ENCODE assay signal across 10 cellular contexts in the genomic region with DNA sequence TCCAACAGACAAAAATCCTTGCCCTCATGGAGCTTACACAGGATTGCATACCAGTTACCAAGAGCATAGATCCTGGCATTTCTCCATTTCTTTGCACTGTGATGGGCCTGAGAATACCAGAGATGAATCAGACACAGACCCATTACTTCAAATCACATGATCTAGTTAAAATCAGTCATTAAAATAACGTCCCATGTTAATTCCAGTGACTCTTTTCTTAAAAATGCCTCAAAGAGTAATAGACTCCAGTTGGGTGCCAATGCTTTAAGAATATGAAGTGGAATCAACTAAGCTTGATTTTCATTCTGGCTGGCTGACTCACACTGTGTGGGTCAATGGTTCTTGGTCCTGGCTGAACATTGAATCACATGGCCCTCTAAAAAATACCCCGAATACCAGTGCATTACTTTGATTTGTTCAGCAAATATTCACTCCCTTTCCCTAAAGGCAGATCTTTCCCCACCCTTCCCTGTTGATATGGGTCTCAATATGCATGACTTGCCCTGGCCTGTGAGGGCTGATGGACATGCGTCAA. TPM values are rescaled to one million over a fixed set of nuclear protein-coding genes. Genes with fewer than 3 reads are reported as not detected.
DNase-seq lines count a peak whose midpoint lies in the region; ATAC-seq and TF ChIP-seq lines count a peak whose summit lies in the region.
"Had no signal": no experiment of that assay in that cellular context is flagged by ENCODE, and none has a peak within 500 bp of the region (broad histone marks: within the 10 kb centered on the region; RNA-seq: fewer than 3 reads in every experiment).

No MANE protein-coding gene starts in this region.

- H3K27me3 Mint-ChIP-seq in CD8-positive, alpha-beta T cell (ENCODE audit: low read depth) = no peaks in the 10 kb centered on the region

- H3K27ac ChIP-seq in CD8-positive, alpha-beta T cell (ENCODE audit: low read depth, low read length) = no peak overlapping the region
- peak overlapping the region; percentile 17 for H3K27ac ChIP-seq in colonic mucosa
- peak overlapping the region; percentile 98 for H3K27ac ChIP-seq in psoas muscle

- POLR2A ChIA-PET in CD8-positive, alpha-beta T cell (lab: Charles Lee) = interaction anchor here (0.8 to 1.4 kb wide), 3 partner anchors 13 to 26 kb away, joined by 3 read pairs; no protein-coding TSS in a partner anchor

- no peak for ATAC-seq in CD8-positive, alpha-beta T cell
- ATAC-seq in psoas muscle (peak in 3 of 4 donors; percentile 21 to 40 (median 33)), HG02884 (IDR thresholded peaks at IDR 0.05; ENCODE audit: unreplicated experiment) (no peak), HG02981 (IDR thresholded peaks at IDR 0.05; ENCODE audit: unreplicated experiment) (no peak)

- H3K4me3 ChIP-seq in CD8-positive, alpha-beta T cell (ENCODE audit: low read depth, low read length) = no peak overlapping the region
- H3K4me3 ChIP-seq in colonic mucosa (no peak overlapping the region), psoas muscle (no peak overlapping the region)

- H3K4me1 Mint-ChIP-seq in CD8-positive, alpha-beta T cell (ENCODE audit: low read depth) = peaks cover 57% of the 10 kb centered on the region

- no peak overlapping the region for H3K4me3 Mint-ChIP-seq in CD8-positive, alpha-beta T cell

- no peaks in the 10 kb centered on the region for H3K9me3 ChIP-seq in CD8-positive, alpha-beta T cell (ENCODE audit: low read length)
- no peaks in the 10 kb centered on the region for H3K9me3 ChIP-seq in colonic mucosa
- H3K9me3 ChIP-seq in psoas muscle = no peaks in the 10 kb centered on the region

- H3K36me3 ChIP-seq in CD8-positive, alpha-beta T cell (ENCODE audit: insufficient read depth, low read length) = no peaks in the 10 kb centered on the region
- no peaks in the 10 kb centered on the region for H3K36me3 ChIP-seq in colonic mucosa
- peaks cover 0 to 72% of the 10 kb centered on the region in 2 donors for H3K36me3 ChIP-seq in psoas muscle (ENCODE audit: insufficient read depth in 1 of 2, low read depth in 1 of 2)

- DNase-seq in CD8-positive, alpha-beta T cell = no peak
- DNase-seq in NCI-H226 (peak; percentile 67), colonic mucosa (no peak), psoas muscle (no peak), SKM-1 treated with dmso at 0.1 percent for 144 hours (lab: John Stamatoyannopoulos, UW; ENCODE audit: unreplicated experiment) (no peak), NCI-H524 (lab: John Stamatoyannopoulos, UW) (no peak)
- DNase-seq: NCI-H2029 had no signal

- H3K27me3 ChIP-seq in CD8-positive, alpha-beta T cell (ENCODE audit: insufficient read depth, low read length) = no peaks in the 10 kb centered on the region
- H3K27me3 ChIP-seq in colonic mucosa (no peaks in the 10 kb centered on the region), psoas muscle (ENCODE audit: insufficient read depth in 3 of 3, low read length in 2 of 3) (no peaks in the 10 kb centered on the region)

- H3K27ac Mint-ChIP-seq in CD8-positive, alpha-beta T cell = peak overlapping the region; percentile 12

- CTCF ChIA-PET in CD8-positive, alpha-beta T cell (lab: Charles Lee) = interaction anchor here (0.7 to 2.5 kb wide), 6 partner anchors 12 to 34 kb away, joined by 3 to 22 read pairs (median 3); no protein-coding TSS in a partner anchor

- TF ChIP-seq CTCF in CD8-positive, alpha-beta T cell (IDR thresholded peaks at IDR 0.05) = no peak
- no peak for TF ChIP-seq CTCF in colonic mucosa (IDR thresholded peaks at IDR 0.05)
- TF ChIP-seq CTCF in psoas muscle (IDR thresholded peaks at IDR 0.05) = no peak

- H3K9ac ChIP-seq in colonic mucosa (ENCODE audit: low read depth in 2 of 2, low read length in 2 of 2) = no peak overlapping the region

- H3K36me3 Mint-ChIP-seq in CD8-positive, alpha-beta T cell = no peaks in the 10 kb centered on the region

- intact Hi-C loops in CD8-positive, alpha-beta T cell (cut with DNase I, micrococcal nuclease) = no loop called here
- intact Hi-C loops in colonic mucosa (cut with DNase I) (no loop called here), psoas muscle (cut with DNase I) (no loop called here)

- no peaks in the 10 kb centered on the region for H3K9me3 Mint-ChIP-seq in CD8-positive, alpha-beta T cell

- 24 to 44% (median 36%) methylated on average over 3 of the region's 3 CpGs for WGBS in psoas muscle, 3 donors

- peaks cover 39% of the 10 kb centered on the region for H3K4me1 ChIP-seq in CD8-positive, alpha-beta T cell (ENCODE audit: insufficient read depth, low read length)
- H3K4me1 ChIP-seq in colonic mucosa (no peaks in the 10 kb centered on the region), psoas muscle (peaks cover 91% of the 10 kb centered on the region)

RNA-seq across cellular contexts. Expression of a gene that starts 11.0 kb away (rescaled TPM):
- total RNA-seq in CD8-positive, alpha-beta T cell = 1 to 10 TPM; 1.7 to 2.8 TPM
- total RNA-seq in colonic mucosa (10 to 100 TPM in 1 of 2 donors, 1 to 10 TPM in 1; 1.3 to 13.4 TPM), psoas muscle (100 to 1,000 TPM; 148 to 443 (median 252) TPM)
- 100 to 1,000 TPM in 2 of 3 donors, 10 to 100 TPM in 1; 41.2 to 460 (median 217) TPM for polyA plus RNA-seq in psoas muscle

RNA-seq across cellular contexts. Expression of a gene that starts 31.7 kb away (rescaled TPM):
- total RNA-seq in CD8-positive, alpha-beta T cell = not detected
- total RNA-seq in colonic mucosa = not detected
- 1 to 10 TPM in 3 of 4 donors, under 1 TPM in 1; 0.71 to 3.9 (median 2.2) TPM for total RNA-seq in psoas muscle
- under 1 TPM; 0.04 to 0.69 (median 0.61) TPM for polyA plus RNA-seq in psoas muscle
- polyA plus RNA-seq: thymus had no signal

RNA-seq across cellular contexts. Expression of a gene that starts 38.2 kb away (rescaled TPM):
- not detected for total RNA-seq in CD8-positive, alpha-beta T cell
- total RNA-seq in colonic mucosa (not detected), psoas muscle (not detected)
- polyA plus RNA-seq in psoas muscle = under 1 TPM in 2 of 3 donors, not detected in 1; 0.14 to 0.32 TPM

Comparison
In these comparisons a context has a peak if more than half of its experiments do, and no peak if none do; other contexts are left out.
1. ATAC-seq: peak in psoas muscle (3 of 4); none in CD8-positive, alpha-beta T cell (single experiment), HG02884 (single experiment) and HG02981 (single experiment).
2. RNA of a gene that starts 11.0 kb away (total RNA-seq): 148 to 443 TPM in psoas muscle; 1.3 to 13.4 TPM in colonic mucosa and 1.7 to 2.8 TPM in CD8-positive, alpha-beta T cell; every median in the first group is over 10 times any median in the second.